8 cellular contexts compared by ENCODE assay signal in the genomic region with DNA sequence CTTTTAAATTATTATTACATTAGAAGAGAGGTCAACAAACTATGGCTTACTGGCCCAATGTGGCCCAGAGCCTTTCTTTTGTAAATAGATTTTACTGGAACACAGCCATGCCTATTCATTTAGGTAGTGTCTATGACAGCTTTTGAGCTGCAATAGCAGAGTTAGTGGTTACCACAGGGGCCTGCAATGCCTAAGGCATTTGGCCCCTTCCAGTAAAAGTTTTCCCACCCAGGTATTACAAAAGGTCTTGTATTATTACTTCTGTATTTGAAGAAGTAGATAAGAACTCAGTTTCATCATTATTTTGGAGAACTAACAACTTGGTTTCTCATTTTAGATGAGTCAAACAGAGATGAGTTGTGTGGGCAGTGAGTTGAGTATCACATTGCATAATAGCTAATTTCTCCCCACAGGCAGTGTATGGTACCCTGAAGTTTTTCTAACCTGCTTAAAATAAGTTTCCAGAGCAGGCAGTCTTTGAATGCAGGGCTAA. TPM values are rescaled to one million over a fixed set of nuclear protein-coding genes. Genes with fewer than 3 reads are reported as not detected.
DNase-seq lines count a peak whose midpoint lies in the region; ATAC-seq and TF ChIP-seq lines count a peak whose summit lies in the region.

No MANE protein-coding gene starts in this region.

- H2AFZ ChIP-seq in GM23338: no peak overlapping the region

- ATAC-seq in HG03066 (IDR thresholded peaks at IDR 0.05; ENCODE audit: low read depth, unreplicated experiment): peak; percentile 99
- ATAC-seq in WTC11: no peak
- peak; percentile 41 for ATAC-seq in sciatic nerve
- ATAC-seq in GM23338: no peak

- H3F3A ChIP-seq in GM23338 (replicated peaks; ENCODE audit: low read depth): no peaks in the 10 kb centered on the region

- peak overlapping the region; percentile 90 for H3K27ac Mint-ChIP-seq in activated naive CD4-positive, alpha-beta T cell treated with anti-CD3 and anti-CD28 coated beads, Interleukin-2, amount 50 U/mL, for 24 hours
- no peak overlapping the region for H3K27ac Mint-ChIP-seq in activated naive CD4-positive, alpha-beta T cell treated with anti-CD3 and anti-CD28 coated beads, Interleukin-2, amount 10 ng/mL, durations not matched to agents 7 days and 5 days
- H3K27ac Mint-ChIP-seq in WTC11 (no peak overlapping the region), GM23338 (no peak overlapping the region)

- CTCF ChIA-PET in activated naive CD4-positive, alpha-beta T cell treated with anti-CD3 and anti-CD28 coated beads, Interleukin-2, amount 10 ng/mL, durations not matched to agents 7 days and 5 days (lab: Charles Lee): interaction anchor here (4.2 kb wide), 1 partner anchor 9 kb away, joined by 23 read pairs; no protein-coding TSS in a partner anchor
- CTCF ChIA-PET in WTC11 (lab: Charles Lee): no interaction called here

- H3K27me3 ChIP-seq in ovary (no peaks in the 10 kb centered on the region), GM23338 (ENCODE audit: insufficient read depth) (no peaks in the 10 kb centered on the region)

- POLR2A ChIA-PET in WTC11 (lab: Charles Lee): no interaction called here

- H3K27ac ChIP-seq in ovary (no peak overlapping the region), GM23338 (ENCODE audit: low read depth) (no peak overlapping the region)

- peaks cover 48% of the 10 kb centered on the region for H3K79me2 ChIP-seq in GM23338 (replicated peaks; ENCODE audit: insufficient read depth)

- no peak for TF ChIP-seq CTCF in WTC11 (IDR thresholded peaks at IDR 0.05)
- TF ChIP-seq CTCF in ovary (IDR thresholded peaks at IDR 0.05): no peak
- TF ChIP-seq CTCF in GM23338 (conservative IDR thresholded peaks at IDR 0.05; ENCODE audit: low read depth in 2 of 2): no peak

- no peaks in the 10 kb centered on the region for H3K27me3 Mint-ChIP-seq in activated naive CD4-positive, alpha-beta T cell treated with anti-CD3 and anti-CD28 coated beads, Interleukin-2, amount 50 U/mL, for 24 hours
- H3K27me3 Mint-ChIP-seq in activated naive CD4-positive, alpha-beta T cell treated with anti-CD3 and anti-CD28 coated beads, Interleukin-2, amount 10 ng/mL, durations not matched to agents 7 days and 5 days: no peaks in the 10 kb centered on the region
- H3K27me3 Mint-ChIP-seq in WTC11 (ENCODE audit: low read depth): no peaks in the 10 kb centered on the region
- no peaks in the 10 kb centered on the region for H3K27me3 Mint-ChIP-seq in GM23338 (ENCODE audit: insufficient read depth, low read depth, poor library complexity)

- peaks cover 25% of the 10 kb centered on the region for H3K36me3 Mint-ChIP-seq in activated naive CD4-positive, alpha-beta T cell treated with anti-CD3 and anti-CD28 coated beads, Interleukin-2, amount 50 U/mL, for 24 hours
- H3K36me3 Mint-ChIP-seq in activated naive CD4-positive, alpha-beta T cell treated with anti-CD3 and anti-CD28 coated beads, Interleukin-2, amount 10 ng/mL, durations not matched to agents 7 days and 5 days: peaks cover 64% of the 10 kb centered on the region
- H3K36me3 Mint-ChIP-seq in WTC11 (peaks cover 67% of the 10 kb centered on the region), GM23338 (ENCODE audit: low read depth) (peaks cover 73% of the 10 kb centered on the region)

- intact Hi-C loops in sciatic nerve (cut with DNase I): no loop called here
- intact Hi-C loops in ovary (cut with DNase I): no loop called here

- H3K4me3 Mint-ChIP-seq in activated naive CD4-positive, alpha-beta T cell treated with anti-CD3 and anti-CD28 coated beads, Interleukin-2, amount 50 U/mL, for 24 hours: no peak overlapping the region
- H3K4me3 Mint-ChIP-seq in activated naive CD4-positive, alpha-beta T cell treated with anti-CD3 and anti-CD28 coated beads, Interleukin-2, amount 10 ng/mL, durations not matched to agents 7 days and 5 days: no peak overlapping the region
- H3K4me3 Mint-ChIP-seq in WTC11 (no peak overlapping the region), GM23338 (no peak overlapping the region)

- no peak for TF ChIP-seq EP300 in ovary (IDR thresholded peaks at IDR 0.05)

- no peak overlapping the region for H3K4me3 ChIP-seq in ovary
- H3K4me3 ChIP-seq in GM23338: no peak overlapping the region

- peaks cover 2% of the 10 kb centered on the region for H3K4me1 ChIP-seq in ovary (ENCODE audit: insufficient read depth)
- no peaks in the 10 kb centered on the region for H3K4me1 ChIP-seq in GM23338 (ENCODE audit: insufficient read depth)

- peaks cover 54% of the 10 kb centered on the region for H3K4me1 Mint-ChIP-seq in activated naive CD4-positive, alpha-beta T cell treated with anti-CD3 and anti-CD28 coated beads, Interleukin-2, amount 50 U/mL, for 24 hours
- H3K4me1 Mint-ChIP-seq in activated naive CD4-positive, alpha-beta T cell treated with anti-CD3 and anti-CD28 coated beads, Interleukin-2, amount 10 ng/mL, durations not matched to agents 7 days and 5 days: peaks cover 30% of the 10 kb centered on the region
- H3K4me1 Mint-ChIP-seq in WTC11: no peaks in the 10 kb centered on the region
- no peaks in the 10 kb centered on the region for H3K4me1 Mint-ChIP-seq in GM23338

- no peak overlapping the region for H3K4me2 ChIP-seq in GM23338

- DNase-seq in activated naive CD4-positive, alpha-beta T cell treated with anti-CD3 and anti-CD28 coated beads, Interleukin-2, amount 10 ng/mL, durations not matched to agents 7 days and 5 days: no peak
- DNase-seq in WTC11 (ENCODE audit: low spot score): no peak
- no peak for DNase-seq in sciatic nerve (ENCODE audit: low spot score)
- DNase-seq in GOT3 (lab: John Stamatoyannopoulos, UW): no peak
- DNase-seq in ovary: no peak
- no peak for DNase-seq in GM23338 (ENCODE audit: low spot score)

- no peaks in the 10 kb centered on the region for H3K9me3 Mint-ChIP-seq in activated naive CD4-positive, alpha-beta T cell treated with anti-CD3 and anti-CD28 coated beads, Interleukin-2, amount 50 U/mL, for 24 hours
- H3K9me3 Mint-ChIP-seq in activated naive CD4-positive, alpha-beta T cell treated with anti-CD3 and anti-CD28 coated beads, Interleukin-2, amount 10 ng/mL, durations not matched to agents 7 days and 5 days: no peaks in the 10 kb centered on the region
- H3K9me3 Mint-ChIP-seq in WTC11: no peaks in the 10 kb centered on the region
- H3K9me3 Mint-ChIP-seq in GM23338: no peaks in the 10 kb centered on the region

- no peaks in the 10 kb centered on the region for H3K36me3 ChIP-seq in ovary
- H3K36me3 ChIP-seq in GM23338 (ENCODE audit: insufficient read depth): peaks cover 58% of the 10 kb centered on the region

- H3K9me3 ChIP-seq in ovary: no peaks in the 10 kb centered on the region

- H4K20me1 ChIP-seq in GM23338 (replicated peaks; ENCODE audit: insufficient read depth): peaks cover 20% of the 10 kb centered on the region; the same call in 1 of the 2 replicates

- no peaks in the 10 kb centered on the region for H3K9me2 ChIP-seq in GM23338 (ENCODE audit: insufficient read depth)

- TF ChIP-seq POLR2A in ovary (IDR thresholded peaks at IDR 0.05): no peak

TF ChIP-seq in WTC11, 78 proteins besides CTCF, POLR2A, EP300 and RAD21 (continues in another document):
- no peak for TF ChIP-seq JUN (CRISPR knock-in tag; IDR thresholded peaks at IDR 0.05)
- TF ChIP-seq TEAD1 (CRISPR knock-in tag; IDR thresholded peaks at IDR 0.05): no peak
- TF ChIP-seq, protein P1, sequence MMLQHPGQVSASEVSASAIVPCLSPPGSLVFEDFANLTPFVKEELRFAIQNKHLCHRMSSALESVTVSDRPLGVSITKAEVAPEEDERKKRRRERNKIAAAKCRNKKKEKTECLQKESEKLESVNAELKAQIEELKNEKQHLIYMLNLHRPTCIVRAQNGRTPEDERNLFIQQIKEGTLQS (CRISPR knock-in tag; conservative IDR thresholded peaks at IDR 0.05): no peak
- peak; percentile 60 for TF ChIP-seq GABPB1 (CRISPR knock-in tag; IDR thresholded peaks at IDR 0.05)

TF ChIP-seq in GM23338, 12 proteins besides CTCF, POLR2A, EP300 and RAD21 (continues in another document):
- TF ChIP-seq, protein P2, sequence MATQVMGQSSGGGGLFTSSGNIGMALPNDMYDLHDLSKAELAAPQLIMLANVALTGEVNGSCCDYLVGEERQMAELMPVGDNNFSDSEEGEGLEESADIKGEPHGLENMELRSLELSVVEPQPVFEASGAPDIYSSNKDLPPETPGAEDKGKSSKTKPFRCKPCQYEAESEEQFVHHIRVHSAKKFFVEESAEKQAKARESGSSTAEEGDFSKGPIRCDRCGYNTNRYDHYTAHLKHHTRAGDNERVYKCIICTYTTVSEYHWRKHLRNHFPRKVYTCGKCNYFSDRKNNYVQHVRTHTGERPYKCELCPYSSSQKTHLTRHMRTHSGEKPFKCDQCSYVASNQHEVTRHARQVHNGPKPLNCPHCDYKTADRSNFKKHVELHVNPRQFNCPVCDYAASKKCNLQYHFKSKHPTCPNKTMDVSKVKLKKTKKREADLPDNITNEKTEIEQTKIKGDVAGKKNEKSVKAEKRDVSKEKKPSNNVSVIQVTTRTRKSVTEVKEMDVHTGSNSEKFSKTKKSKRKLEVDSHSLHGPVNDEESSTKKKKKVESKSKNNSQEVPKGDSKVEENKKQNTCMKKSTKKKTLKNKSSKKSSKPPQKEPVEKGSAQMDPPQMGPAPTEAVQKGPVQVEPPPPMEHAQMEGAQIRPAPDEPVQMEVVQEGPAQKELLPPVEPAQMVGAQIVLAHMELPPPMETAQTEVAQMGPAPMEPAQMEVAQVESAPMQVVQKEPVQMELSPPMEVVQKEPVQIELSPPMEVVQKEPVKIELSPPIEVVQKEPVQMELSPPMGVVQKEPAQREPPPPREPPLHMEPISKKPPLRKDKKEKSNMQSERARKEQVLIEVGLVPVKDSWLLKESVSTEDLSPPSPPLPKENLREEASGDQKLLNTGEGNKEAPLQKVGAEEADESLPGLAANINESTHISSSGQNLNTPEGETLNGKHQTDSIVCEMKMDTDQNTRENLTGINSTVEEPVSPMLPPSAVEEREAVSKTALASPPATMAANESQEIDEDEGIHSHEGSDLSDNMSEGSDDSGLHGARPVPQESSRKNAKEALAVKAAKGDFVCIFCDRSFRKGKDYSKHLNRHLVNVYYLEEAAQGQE (IDR thresholded peaks at IDR 0.05; ENCODE audit: unreplicated experiment): no peak

RNA-seq across cellular contexts. Expression of a gene that starts 9.5 kb away (rescaled TPM):
- total RNA-seq in WTC11 (2021) (39.1 to 46.9 TPM (median 42.3 TPM) in 3 replicates), sciatic nerve (45.6 TPM), ovary (10 to 100 TPM; 21.8 to 65.9 (median 42.9) TPM)
- polyA plus RNA-seq in ovary (10 to 100 TPM; 23.6 to 31.1 TPM), GM23338 (2016; fragmentation: Nextera tagmentation; extraction: Ambion mirVana) (11.6 and 16.5 TPM in 2 replicates)
- 39.7 and 55.9 TPM in 2 replicates for total RNA-seq in GM23338 (2014; rRNA removed; shearing (Covaris generic))

RNA-seq across cellular contexts. Expression of a gene that starts 9.6 kb away (rescaled TPM):
- total RNA-seq in WTC11 (2021) (7.8 to 9.6 TPM (median 8.7 TPM) in 3 replicates), sciatic nerve (6.0 TPM), ovary (10 to 100 TPM in 1 of 7 donors, 1 to 10 TPM in 6; 4.9 to 10.8 (median 7.2) TPM)
- polyA plus RNA-seq in ovary (10 to 100 TPM in 1 of 2 donors, 1 to 10 TPM in 1; 9.3 to 11.6 TPM), GM23338 (2016; fragmentation: Nextera tagmentation; extraction: Ambion mirVana) (10.8 and 12.2 TPM in 2 replicates)
- 11.8 and 13.5 TPM in 2 replicates for total RNA-seq in GM23338 (2014; rRNA removed; shearing (Covaris generic))

RNA-seq across cellular contexts. Expression of a gene that starts 27.5 kb away (rescaled TPM):
- total RNA-seq in WTC11 (2021) (0.21 to 0.64 TPM (median 0.33 TPM) in 3 replicates), sciatic nerve (0.36 TPM), ovary (10 to 100 TPM in 1 of 7 donors, 1 to 10 TPM in 3, under 1 TPM in 3; 0.66 to 41.2 (median 1.2) TPM)
- polyA plus RNA-seq in ovary (1 to 10 TPM in 1 of 2 donors, under 1 TPM in 1; 0.67 to 1.0 TPM), GM23338 (2016; fragmentation: Nextera tagmentation; extraction: Ambion mirVana) (1.0 and 1.3 TPM in 2 replicates)
- 0.10 and 3.5 TPM in 2 replicates for total RNA-seq in GM23338 (2014; rRNA removed; shearing (Covaris generic))

Comparison
In these comparisons a context has a peak if more than half of its experiments do, and no peak if none do; other contexts are left out.
1. ATAC-seq: peak in HG03066 (single experiment) and sciatic nerve (single experiment); none in WTC11 (single experiment) and GM23338 (single experiment).